28 cellular contexts compared by ENCODE assay signal in genomic region chr2:219766658-219767057, GRCh38.
"Had no signal": no experiment of that assay in that cellular context is flagged by ENCODE, and none has a peak within 500 bp of the region (broad histone marks: within the 10 kb centered on the region; RNA-seq: fewer than 3 reads in every experiment).

No MANE protein-coding gene starts in this region.

- DNase-seq: activated B cell treated with CpG ODN at 0.5 μM for 24 hours; activated CD4-positive, alpha-beta T cell treated with anti-CD3 and anti-CD28 coated beads for 1 hour; activated CD4-positive, alpha-beta T cell treated with anti-CD3 and anti-CD28 coated beads, Interleukin-2, amount 10 ng/mL, durations not matched to agents 24 days and 14 days; activated CD4-positive, alpha-beta T cell treated with anti-CD3 and anti-CD28 coated beads, Interleukin-2, amount 50 U/mL, for 48 hours; activated CD8-positive, alpha-beta memory T cell treated with anti-CD3 and anti-CD28 coated beads, Interleukin-2, amount 10 ng/mL, durations not matched to agents 7 days and 5 days; activated effector memory CD4-positive, alpha-beta T cell treated with anti-CD3 and anti-CD28 coated beads, Interleukin-2, amount 50 U/mL, for 16 hours; activated naive CD4-positive, alpha-beta T cell treated with Interleukin-2 at 50 U/mL for 16 hours; activated T-cell treated with anti-CD3 and anti-CD28 coated beads, Interleukin-2, amount 50 U/mL, for 4 hours; amygdala; brain microvascular endothelial cell; KG1; NCI-H1092; NCI-H1417; NCI-H1694; NCI-H2029; NCI-H2107; NCI-H2171 treated with DMSO at 0.1 percent for 48 hours; NCI-H226; NCI-H526 treated with DMSO at 0.1 percent for 48 hours; NCI-H82; NK-92 treated with Interleukin-12 subunit alpha and Interleukin-12 subunit beta, amount 100 ng/mL, for 24 hours; OCI-M1; Peyer's patch; SHP77 treated with DMSO at 0.1 percent for 48 hours; T-helper 17 cell; T-helper 9 cell had no signal

- H3K4me1 ChIP-seq: Peyer's patch had no signal

- H3K36me3 ChIP-seq: brain microvascular endothelial cell, cardiac muscle cell, Peyer's patch had no signal

- H3K9me3 ChIP-seq: Peyer's patch had no signal

- H3K27ac ChIP-seq: brain microvascular endothelial cell, cardiac muscle cell, Peyer's patch, RWPE1 had no signal

- H3K4me3 ChIP-seq: cardiac muscle cell, Peyer's patch had no signal

- H3K27me3 ChIP-seq: brain microvascular endothelial cell, cardiac muscle cell, Peyer's patch had no signal

- ATAC-seq: activated CD8-positive, alpha-beta memory T cell treated with anti-CD3 and anti-CD28 coated beads, Interleukin-2, amount 10 ng/mL, durations not matched to agents 7 days and 5 days; activated T-cell treated with anti-CD3 and anti-CD28 coated beads, Interleukin-2, amount 50 U/mL, for 4 hours; T-helper 17 cell had no signal
